ENCODE assay signal across 31 cellular contexts in the genomic region with DNA sequence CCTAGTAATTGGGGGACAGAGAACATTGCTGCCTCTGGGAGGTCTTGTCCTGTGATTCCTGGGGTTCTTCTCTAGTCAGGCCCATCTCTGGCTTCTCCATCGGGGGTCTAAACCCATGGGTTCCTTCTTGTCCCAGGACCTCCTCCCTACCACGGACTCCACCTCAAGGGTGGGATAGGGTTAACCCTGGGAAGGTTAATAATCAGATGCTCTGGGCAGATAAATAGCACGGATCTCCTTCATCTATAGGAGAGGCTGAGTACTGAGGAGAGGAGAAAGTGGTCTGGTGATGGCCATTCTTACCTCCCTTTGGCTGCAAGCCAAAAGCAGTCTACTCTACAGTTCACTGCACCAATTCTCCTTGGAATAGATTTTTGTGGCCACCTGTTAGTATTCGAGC. TPM values are rescaled to one million over a fixed set of nuclear protein-coding genes. Genes with fewer than 3 reads are reported as not detected.
"Had no signal": no experiment of that assay in that cellular context is flagged by ENCODE, and none has a peak within 500 bp of the region (broad histone marks: within the 10 kb centered on the region; RNA-seq: fewer than 3 reads in every experiment).

No MANE protein-coding gene starts in this region.

- H3K4me2 ChIP-seq: KMS-11 had no signal

- H3K27ac ChIP-seq: brain microvascular endothelial cell, cardiac muscle cell, KMS-11 had no signal

- H3K9me3 ChIP-seq: MG63 had no signal

- H3K27me3 ChIP-seq: brain microvascular endothelial cell, cardiac muscle cell, MG63 had no signal

- ATAC-seq: activated T-helper 17 cell treated with anti-CD3 and anti-CD28 coated beads, Interleukin-2, amount 50 U/mL, for 72 hours; Panc1; T-helper 17 cell had no signal

- H3K9ac ChIP-seq: KMS-11 had no signal

- DNase-seq: activated B cell treated with CpG ODN at 0.5 μM for 24 hours; activated CD4-positive, alpha-beta memory T cell treated with anti-CD3 and anti-CD28 coated beads, Interleukin-2, amount 10 ng/mL, durations not matched to agents 7 days and 5 days; activated CD4-positive, alpha-beta T cell treated with anti-CD3 and anti-CD28 coated beads for 1 hour; activated CD4-positive, alpha-beta T cell treated with anti-CD3 and anti-CD28 coated beads, Interleukin-2, amount 10 ng/mL, durations not matched to agents 7 days and 5 days; activated gamma-delta T cell; activated naive CD4-positive, alpha-beta T cell treated with anti-CD3 and anti-CD28 coated beads for 36 hours; activated T-cell treated with anti-CD3 and anti-CD28 coated beads for 4 hours; activated T-cell treated with anti-CD3 and anti-CD28 coated beads, Interleukin-2, amount 50 U/mL, for 48 hours; amygdala; brain microvascular endothelial cell; MG63; MV-4-11; NCI-H1092 treated with DMSO at 0.1 percent for 48 hours; NCI-H1417 treated with DMSO at 0.1 percent for 48 hours; NCI-H1694; NCI-H2029; NCI-H2171; NCI-H2227 treated with DMSO at 0.1 percent for 48 hours; NCI-H446 treated with DMSO at 0.1 percent for 48 hours; NCI-H524 treated with DMSO at 0.1 percent for 48 hours; NCI-H774; NK-92 treated with Interleukin-12 subunit alpha and Interleukin-12 subunit beta, amount 100 ng/mL, for 24 hours; OCI-M1; SIG-M5; T-helper 17 cell; T-helper 9 cell had no signal

- H3K4me3 ChIP-seq: cardiac muscle cell, MG63 had no signal

- H3K36me3 ChIP-seq: brain microvascular endothelial cell, cardiac muscle cell, MG63 had no signal

RNA-seq across cellular contexts. Expression of gene HEPHL1, which starts 10.5 kb away (rescaled TPM):
- total RNA-seq: activated B cell treated with CpG ODN at 0.5 μM for 24 hours; activated CD4-positive, alpha-beta memory T cell treated with anti-CD3 and anti-CD28 coated beads, Interleukin-2, amount 10 ng/mL, durations not matched to agents 7 days and 5 days; activated CD4-positive, alpha-beta T cell treated with anti-CD3 and anti-CD28 coated beads, Interleukin-2, amount 10 ng/mL, durations not matched to agents 7 days and 5 days; activated CD8-positive, alpha-beta memory T cell treated with anti-CD3 and anti-CD28 coated beads for 36 hours; activated naive CD4-positive, alpha-beta T cell treated with anti-CD3 and anti-CD28 coated beads for 36 hours; activated T-helper 17 cell treated with anti-CD3 and anti-CD28 coated beads, Interleukin-2, amount 50 U/mL, for 72 hours; cardiac muscle cell; T-helper 17 cell had no signal
- polyA plus RNA-seq: cardiac muscle cell had no signal
